In genomic region chr10:5511885-5512280, GRCh38 we compare ENCODE assay signal across 28 cellular contexts. TPM values are rescaled to one million over a fixed set of nuclear protein-coding genes. Genes with fewer than 3 reads are reported as not detected.
DNase-seq lines count a peak whose midpoint lies in the region; TF ChIP-seq lines count a peak whose summit lies in the region.
"Had no signal": no experiment of that assay in that cellular context is flagged by ENCODE, and none has a peak within 500 bp of the region (broad histone marks: within the 10 kb centered on the region; RNA-seq: fewer than 3 reads in every experiment).

No MANE protein-coding gene starts in this region.

- H2BK5ac ChIP-seq in mesendoderm (ENCODE audit: low read length): no peak overlapping the region

- TF ChIP-seq POLR2A in breast epithelium (IDR thresholded peaks at IDR 0.05): no peak

- no peak overlapping the region for H2BK120ac ChIP-seq in mesendoderm (ENCODE audit: low read depth, low read length)

- H3K4ac ChIP-seq in mesendoderm (ENCODE audit: low read depth, low read length): no peak overlapping the region

- no CpG with 5 or more reads among the region's 17 CpGs for WGBS in mesendoderm (ENCODE audit: extremely low coverage, insufficient coverage, low lambda C conversion rate)

- H3K4me3 ChIP-seq in breast epithelium (no peak overlapping the region), mesendoderm (ENCODE audit: low read length) (no peak overlapping the region), H7 (ENCODE audit: insufficient read depth, low read depth, low read length) (no peak overlapping the region)

- no peaks in the 10 kb centered on the region for H3K27me3 Mint-ChIP-seq in MCF 10A (ENCODE audit: insufficient read depth, unreplicated experiment)

- peaks cover 0 to 5% of the 10 kb centered on the region in 2 donors for H3K4me1 ChIP-seq in breast epithelium
- H3K4me1 ChIP-seq in mesendoderm (ENCODE audit: control insufficient read depth, low read depth, low read length): no peaks in the 10 kb centered on the region
- H3K4me1 ChIP-seq: BE2C had no signal

- no peaks in the 10 kb centered on the region for H3K79me1 ChIP-seq in mesendoderm (ENCODE audit: low read length)

- no peaks in the 10 kb centered on the region for H3K9me3 Mint-ChIP-seq in MCF 10A (ENCODE audit: unreplicated experiment)
- H3K9me3 Mint-ChIP-seq: CD14-positive monocyte had no signal

- H3K4me3 Mint-ChIP-seq in MCF 10A (ENCODE audit: unreplicated experiment): no peak overlapping the region
- H3K4me3 Mint-ChIP-seq: CD14-positive monocyte; CD8-positive, alpha-beta memory T cell had no signal

- H4K5ac ChIP-seq in mesendoderm (ENCODE audit: low read length): no peak overlapping the region

- no peak overlapping the region for H3K9ac ChIP-seq in mesendoderm (ENCODE audit: low read length)

- no peaks in the 10 kb centered on the region for H3K27me3 ChIP-seq in breast epithelium
- H3K27me3 ChIP-seq in mesendoderm (ENCODE audit: insufficient read depth, low read length, poor library complexity): no peaks in the 10 kb centered on the region
- no peaks in the 10 kb centered on the region for H3K27me3 ChIP-seq in H7 (ENCODE audit: control insufficient read depth, insufficient read depth, low read length)
- H3K27me3 ChIP-seq: BE2C had no signal

- no peak overlapping the region for H3K23ac ChIP-seq in mesendoderm (ENCODE audit: low read length)

- H3K79me2 ChIP-seq in mesendoderm (ENCODE audit: control insufficient read depth, insufficient read depth, low read length): no peaks in the 10 kb centered on the region

- POLR2A ChIA-PET in MCF 10A (lab: Yijun Ruan, JAX): no interaction called here

- H3K36me3 ChIP-seq in breast epithelium: no peaks in the 10 kb centered on the region
- no peaks in the 10 kb centered on the region for H3K36me3 ChIP-seq in mesendoderm (ENCODE audit: control insufficient read depth, insufficient read depth, low read length)
- H3K36me3 ChIP-seq in H7 (replicated peaks; ENCODE audit: control insufficient read depth, insufficient read depth, low read length): no peaks in the 10 kb centered on the region
- H3K36me3 ChIP-seq: BE2C had no signal

- no peak overlapping the region for H3K4me2 ChIP-seq in mesendoderm (ENCODE audit: low read length)

- no peaks in the 10 kb centered on the region for H3K9me3 ChIP-seq in breast epithelium
- H3K9me3 ChIP-seq: BE2C had no signal

- DNase-seq in MCF 10A (ENCODE audit: unreplicated experiment) (no peak), breast epithelium (ENCODE audit: low spot score in 2 of 2) (no peak), mesendoderm (no peak), posterior vena cava (ENCODE audit: low spot score) (peak; percentile 72), DMS153 treated with DMSO at 0.1 percent for 48 hours (lab: John Stamatoyannopoulos, UW; ENCODE audit: unreplicated experiment) (no peak), RKO (ENCODE audit: low spot score) (no peak), H7 (no peak)
- DNase-seq: 8988T, ACHN, BE2C, Calu3, DMS153, GOT3, NCI-H1092 treated with DMSO at 0.1 percent for 48 hours, NCI-H1436, NCI-H187, NCI-H2081 treated with DMSO at 0.1 percent for 48 hours, NCI-H2171, NCI-H226, NCI-H510A, NCI-H69, SHP77 had no signal

- intact Hi-C loops in MCF 10A (cut with micrococcal nuclease) (no loop called here), breast epithelium (cut with DNase I; ENCODE audit: low total_unique reads) (no loop called here), posterior vena cava (cut with DNase I) (no loop called here)

- no peak overlapping the region for H4K8ac ChIP-seq in mesendoderm (ENCODE audit: low read depth, low read length)

- CTCF ChIA-PET in MCF 10A (lab: Yijun Ruan, JAX): interaction anchor here (0.6 to 2.1 kb wide), 2 partner anchors 9 to 111 kb away, joined by 3 to 8 read pairs; no protein-coding TSS in a partner anchor

- H2AK5ac ChIP-seq in mesendoderm (ENCODE audit: low read length): peak overlapping the region; percentile 74

- BruUV-seq in MCF 10A (replicated peaks; lab: Mats Ljungman, UMichigan): no TSS peak

- no peaks in the 10 kb centered on the region for H3K36me3 Mint-ChIP-seq in MCF 10A (ENCODE audit: insufficient read depth, unreplicated experiment)
- H3K36me3 Mint-ChIP-seq: CD14-positive monocyte; CD8-positive, alpha-beta memory T cell had no signal

- peak overlapping the region; percentile 44 for H3K27ac Mint-ChIP-seq in MCF 10A (ENCODE audit: low read depth, unreplicated experiment)
- H3K27ac Mint-ChIP-seq: CD8-positive, alpha-beta memory T cell had no signal

- H3K18ac ChIP-seq in mesendoderm (ENCODE audit: low read length): no peak overlapping the region

- H3K27ac ChIP-seq in breast epithelium: no peak overlapping the region
- H3K27ac ChIP-seq in mesendoderm (ENCODE audit: low read depth, low read length): no peak overlapping the region
- H3K27ac ChIP-seq: RWPE1 had no signal

- no peak for TF ChIP-seq CTCF in MCF 10A (IDR thresholded peaks at IDR 0.05; ENCODE audit: unreplicated experiment)
- no peak for TF ChIP-seq CTCF in breast epithelium (IDR thresholded peaks at IDR 0.05)

- H2BK15ac ChIP-seq in mesendoderm (replicated peaks; ENCODE audit: low read depth): no peak overlapping the region

- peak overlapping the region; percentile 22 for H3K56ac ChIP-seq in mesendoderm (ENCODE audit: low read length)

- peaks cover 7% of the 10 kb centered on the region for H3K4me1 Mint-ChIP-seq in MCF 10A (ENCODE audit: insufficient read depth, unreplicated experiment)

RNA-seq across cellular contexts. Expression of gene CALML5, which starts 12.5 kb away (rescaled TPM):
- not detected in 2 replicates for total RNA-seq in MCF 10A (2022)
- total RNA-seq in breast epithelium: 10 to 100 TPM in 2 of 3 donors, not detected in 1; 31.0 to 31.1 TPM
- not detected for polyA plus RNA-seq in mesendoderm (2013, experiment 1 of 2)
- polyA plus RNA-seq in mesendoderm (2013, experiment 2 of 2): not detected
- not detected for total RNA-seq in posterior vena cava
- not detected in 2 replicates for total RNA-seq in H7 (2014; rRNA removed; shearing (Covaris generic))
- total RNA-seq: Calu3; CD8-positive, alpha-beta memory T cell; G401; SK-MEL-5 had no signal
- polyA plus RNA-seq: CD14-positive monocyte; CD8-positive, alpha-beta memory T cell had no signal

RNA-seq across cellular contexts. Expression of gene CALML3, which starts 12.9 kb away (rescaled TPM):
- total RNA-seq in MCF 10A (2022) (0.25 and 0.75 TPM in 2 replicates), breast epithelium (10 to 100 TPM in 1 of 3 donors, 1 to 10 TPM in 1, not detected in 1; 3.6 to 13.5 TPM), posterior vena cava (not detected)
- not detected for polyA plus RNA-seq in mesendoderm (2013, experiment 1 of 2)
- not detected for polyA plus RNA-seq in mesendoderm (2013, experiment 2 of 2)
- total RNA-seq in H7 (2014; rRNA removed; shearing (Covaris generic)): not detected in 2 replicates
- total RNA-seq: Calu3; CD8-positive, alpha-beta memory T cell; G401; HT-29; SK-MEL-5 had no signal
- polyA plus RNA-seq: CD14-positive monocyte; CD8-positive, alpha-beta memory T cell had no signal
